Comparison of ENCODE assay signal across 8 cellular contexts in the genomic region with DNA sequence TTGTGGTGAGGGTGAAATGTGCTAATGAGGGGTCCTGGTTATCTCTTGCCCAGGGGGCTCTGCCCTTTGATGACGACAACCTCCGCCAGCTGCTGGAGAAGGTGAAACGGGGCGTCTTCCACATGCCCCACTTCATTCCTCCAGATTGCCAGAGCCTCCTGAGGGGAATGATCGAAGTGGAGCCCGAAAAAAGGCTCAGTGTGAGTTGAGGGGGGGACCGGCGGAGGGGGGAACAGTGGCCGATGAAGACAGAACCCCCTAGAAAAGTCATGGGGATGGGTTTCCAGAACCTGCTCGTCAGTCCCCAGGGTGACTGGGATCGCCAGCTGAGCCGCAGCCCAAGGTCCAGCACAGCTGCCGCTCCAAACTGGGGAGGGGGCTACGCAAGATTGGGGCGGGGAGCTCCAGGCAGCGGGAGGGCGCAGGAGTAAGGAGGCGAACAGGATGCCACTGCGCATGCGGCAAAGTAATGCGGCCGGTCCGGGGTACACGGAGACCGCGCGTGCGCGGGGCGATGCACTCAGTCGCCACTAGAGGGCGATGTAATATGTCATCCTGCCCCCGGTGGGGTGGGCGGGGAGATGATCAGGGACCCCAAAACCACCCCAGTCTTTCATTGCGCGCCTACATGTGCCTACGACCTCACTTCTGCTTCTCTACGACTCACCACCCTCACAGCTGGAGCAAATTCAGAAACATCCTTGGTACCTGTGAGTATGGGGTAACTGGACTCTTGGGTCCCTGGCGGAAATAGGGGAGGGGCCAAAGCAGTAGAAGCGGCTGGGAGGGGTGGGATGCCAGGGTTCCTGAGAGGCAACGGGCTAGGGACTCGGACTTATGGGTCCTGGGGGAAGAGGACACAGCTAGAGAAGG. TPM values are rescaled to one million over a fixed set of nuclear protein-coding genes. Genes with fewer than 3 reads are reported as not detected.
A peak's percentile ranks its signal among the peaks of the same experiment; 100 is the strongest.
DNase-seq lines count a peak whose midpoint lies in the region; ATAC-seq and TF ChIP-seq lines count a peak whose summit lies in the region.

No MANE protein-coding gene starts in this region.

- peaks cover 6% of the 10 kb centered on the region for H3K4me1 Mint-ChIP-seq in mesothelial cell of epicardium

- H3K27ac Mint-ChIP-seq in mesothelial cell of epicardium: no peak overlapping the region

- ATAC-seq in HG03354 (IDR thresholded peaks at IDR 0.05; ENCODE audit: poor library complexity, severe bottlenecking, unreplicated experiment): peak; percentile 83

- H3K36me3 Mint-ChIP-seq in mesothelial cell of epicardium: peaks cover 22% of the 10 kb centered on the region

- DNase-seq in NCI-H510A treated with DMSO at 0.1 percent for 48 hours (lab: John Stamatoyannopoulos, UW): peak; percentile 25
- no peak for DNase-seq in NCI-H510A (lab: John Stamatoyannopoulos, UW)
- DNase-seq in NCI-H82 treated with DMSO at 0.1 percent for 48 hours (lab: John Stamatoyannopoulos, UW; ENCODE audit: unreplicated experiment): peak; percentile 47
- DNase-seq in activated CD8-positive, alpha-beta memory T cell treated with anti-CD3 and anti-CD28 coated beads for 1 hour (ENCODE audit: extremely low read depth in 1 of 2, low read depth in 1 of 2): peak; percentile 87 to 93
- peak; percentile 96 for DNase-seq in effector CD8-positive, alpha-beta T cell (lab: John Stamatoyannopoulos, UW)
- peak; percentile 89 to 98 for DNase-seq in mesothelial cell of epicardium (ENCODE audit: low spot score in 2 of 2, unreplicated experiment in 2 of 2)
- peak; percentile 84 to 88 for DNase-seq in stimulated activated CD8-positive, alpha-beta memory T cell treated with anti-CD3 and anti-CD28 coated beads, Interleukin-15, amount 100 ng/mL, for 48 hours (ENCODE audit: low read depth in 2 of 2)

- H3K9me3 Mint-ChIP-seq in mesothelial cell of epicardium: no peaks in the 10 kb centered on the region

- peak overlapping the region; percentile 66 for H3K4me3 Mint-ChIP-seq in mesothelial cell of epicardium

- H3K27me3 Mint-ChIP-seq in mesothelial cell of epicardium (ENCODE audit: low read depth): no peaks in the 10 kb centered on the region

- TF ChIP-seq CTCF in mesothelial cell of epicardium (IDR thresholded peaks at IDR 0.05; ENCODE audit: unreplicated experiment): peak; percentile 99

RNA-seq across cellular contexts. Expression of a gene that starts 17.9 kb away (rescaled TPM):
- total RNA-seq in mesothelial cell of epicardium: 38.5 to 46.0 TPM (median 43.4 TPM) in 3 replicates

RNA-seq across cellular contexts. Expression of a gene that starts 21.8 kb away (rescaled TPM):
- 28.9 to 30.4 TPM (median 29.1 TPM) in 3 replicates for total RNA-seq in mesothelial cell of epicardium

RNA-seq across cellular contexts. Expression of a gene that starts 23.4 kb away (rescaled TPM):
- not detected in 3 replicates for total RNA-seq in mesothelial cell of epicardium

RNA-seq across cellular contexts. Expression of a gene that starts 38.0 kb away (rescaled TPM):
- 51.3 to 54.0 TPM (median 51.9 TPM) in 3 replicates for total RNA-seq in mesothelial cell of epicardium

RNA-seq across cellular contexts. Expression of a gene that starts 42.9 kb away (rescaled TPM):
- total RNA-seq in mesothelial cell of epicardium: 70.1 to 73.0 TPM (median 71.5 TPM) in 3 replicates
